8 cellular contexts compared by ENCODE assay signal in the genomic region with DNA sequence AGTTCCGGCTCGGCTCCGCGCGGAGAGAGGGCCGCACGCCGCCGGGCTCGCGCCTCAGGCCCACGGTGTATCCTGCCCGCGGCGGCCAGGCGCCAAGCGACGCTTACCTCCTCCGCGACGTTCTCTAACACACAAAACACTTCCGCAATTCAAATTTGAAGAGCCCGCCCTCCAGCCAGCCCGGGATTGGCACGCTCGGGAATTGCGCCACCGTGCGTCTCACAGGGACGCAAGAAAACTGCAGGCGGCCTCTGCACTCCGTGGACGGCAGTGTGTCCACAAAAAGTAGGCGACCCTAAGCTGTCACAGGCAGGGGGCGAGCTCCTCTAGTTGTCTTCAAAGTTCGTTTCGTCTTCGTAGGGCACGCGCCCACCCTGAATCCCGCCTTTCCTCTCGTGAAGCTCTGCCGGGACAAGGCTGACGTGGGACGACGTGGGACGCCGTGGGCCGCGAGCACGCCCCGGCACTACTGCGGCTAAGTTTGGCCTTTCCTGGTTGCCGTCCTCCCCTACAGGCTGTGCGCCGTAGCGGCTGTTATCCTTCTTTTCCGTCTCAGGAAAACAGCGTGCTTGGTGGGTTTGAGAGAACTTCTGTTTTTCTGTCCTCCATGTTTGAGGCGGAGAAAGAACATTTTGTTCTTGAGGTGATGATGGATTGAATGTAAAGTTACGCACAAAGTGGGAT. TPM values are rescaled to one million over a fixed set of nuclear protein-coding genes. Genes with fewer than 3 reads are reported as not detected.
A peak's percentile ranks its signal among the peaks of the same experiment; 100 is the strongest.
DNase-seq lines count a peak whose midpoint lies in the region; TF ChIP-seq lines count a peak whose summit lies in the region.

A gene (minus strand): TSS at position 133 of the 684 bp plus-strand sequence. CDS start 5,916 bp downstream, outside the sequence.

- H3F3A ChIP-seq in MM.1S (ENCODE audit: insufficient read depth, low read length) (peaks cover 7% of the 10 kb centered on the region; the same call in 1 of the 2 replicates), neural cell (ENCODE audit: insufficient read depth, low read length, poor library complexity, severe bottlenecking) (no peaks in the 10 kb centered on the region)

- peak; percentile 51 for TF ChIP-seq RAD21 in neural cell (conservative IDR thresholded peaks at IDR 0.05)

- TF ChIP-seq CTCF in MM.1S (IDR thresholded peaks at IDR 0.05; ENCODE audit: low read length) (peak; percentile 55), fibroblast of villous mesenchyme (IDR thresholded peaks at IDR 0.05; ENCODE audit: insufficient read depth, low read depth, low read length) (peak; percentile 43), neural cell (IDR thresholded peaks at IDR 0.05; ENCODE audit: poor library complexity, severe bottlenecking) (peak; percentile 93), stomach (IDR thresholded peaks at IDR 0.05) (peak in 5 of 7 experiments; percentile 66 to 75 (median 71))

- H3K4me2 ChIP-seq in MM.1S (ENCODE audit: low read depth, low read length) (peak within 1 kb of the TSS; percentile 63), neural cell (ENCODE audit: low read length) (peak within 1 kb of the TSS; percentile 70)

- H3K4me3 ChIP-seq in MM.1S (ENCODE audit: low read length) (peak within 1 kb of the TSS; percentile 76), fibroblast of villous mesenchyme (ENCODE audit: low read depth, low read length) (peak within 1 kb of the TSS; percentile 85), neural cell (ENCODE audit: low read length) (peak within 1 kb of the TSS; percentile 92), stomach (peak within 1 kb of the TSS; percentile 64 to 74 (median 70))

- DNase-seq in GF-D8 (lab: John Stamatoyannopoulos, UW), result peak; percentile 90
- DNase-seq in HCEC 1CT, result peak; percentile 98
- peak; percentile 92 for DNase-seq in MM.1S
- peak; percentile 84 for DNase-seq in SIG-M5 (lab: John Stamatoyannopoulos, UW)
- DNase-seq in activated gamma-delta T cell (lab: John Stamatoyannopoulos, UW), result peak; percentile 77
- peak; percentile 99 for DNase-seq in fibroblast of villous mesenchyme (ENCODE audit: low read depth)
- peak; percentile 96 for DNase-seq in stomach

- peak within 1 kb of the TSS; percentile 85 for H3K27ac ChIP-seq in MM.1S (ENCODE audit: low read length)
- H3K27ac ChIP-seq in neural cell (ENCODE audit: low read length), result no peak within 1 kb of the TSS
- peak within 1 kb of the TSS; percentile 90 to 94 (median 92) for H3K27ac ChIP-seq in stomach

- H3K27me3 ChIP-seq in MM.1S (replicated peaks; ENCODE audit: insufficient read depth, low read length), result no peaks in the 10 kb centered on the region
- no peaks in the 10 kb centered on the region for H3K27me3 ChIP-seq in neural cell (ENCODE audit: insufficient read depth, low read depth, low read length)
- H3K27me3 ChIP-seq in stomach, result no peaks in the 10 kb centered on the region

- peak within 1 kb of the TSS; percentile 61 for H2AFZ ChIP-seq in MM.1S (ENCODE audit: low read length)
- peak within 1 kb of the TSS; percentile 65 for H2AFZ ChIP-seq in neural cell (ENCODE audit: low read depth, low read length)

- TF ChIP-seq EP300 in neural cell (conservative IDR thresholded peaks at IDR 0.05; ENCODE audit: poor library complexity, severe bottlenecking) (no peak), stomach (IDR thresholded peaks at IDR 0.05) (peak; percentile 68)

- H4K20me1 ChIP-seq in MM.1S (ENCODE audit: insufficient read depth, low read length), result no peaks in the 10 kb centered on the region
- H4K20me1 ChIP-seq in neural cell (ENCODE audit: insufficient read depth), result no peaks in the 10 kb centered on the region

- H3K36me3 ChIP-seq in MM.1S (replicated peaks; ENCODE audit: insufficient read depth, low read length) (no peaks in the 10 kb centered on the region), neural cell (ENCODE audit: insufficient read depth, low read length) (no peaks in the 10 kb centered on the region), stomach (no peaks in the 10 kb centered on the region)

- intact Hi-C loops in stomach (cut with DNase I; ENCODE audit: low total_unique reads), result no loop called here

- H3K9ac ChIP-seq in MM.1S (ENCODE audit: low read length) (peak within 1 kb of the TSS; percentile 78), neural cell (ENCODE audit: low read length) (peak within 1 kb of the TSS; percentile 36)

- peaks cover 7% of the 10 kb centered on the region for H3K4me1 ChIP-seq in MM.1S (ENCODE audit: low read length)
- peaks cover 8 to 46% (median 31%) of the 10 kb centered on the region in 4 donors for H3K4me1 ChIP-seq in stomach

- no peaks in the 10 kb centered on the region for H3K9me2 ChIP-seq in MM.1S (replicated peaks; ENCODE audit: insufficient read depth, low read length)
- no peaks in the 10 kb centered on the region for H3K9me2 ChIP-seq in neural cell (ENCODE audit: insufficient read depth, low read length)

- H3K79me2 ChIP-seq in MM.1S (ENCODE audit: low read length) (peaks cover 45% of the 10 kb centered on the region), neural cell (replicated peaks; ENCODE audit: insufficient read depth, low read length) (peaks cover 35% of the 10 kb centered on the region)

- WGBS in stomach, 5 donors, result 0 to 2% (median 1%) methylated on average over 32 to 61 of the region's 61 CpGs

- TF ChIP-seq POLR2A in stomach (IDR thresholded peaks at IDR 0.05), result no peak

- H3K9me3 ChIP-seq in MM.1S (replicated peaks; ENCODE audit: insufficient read depth, low read length) (no peaks in the 10 kb centered on the region), neural cell (ENCODE audit: low read length) (peaks cover under 1% of the 10 kb centered on the region), stomach (peaks cover 0 to 10% (median 3%) of the 10 kb centered on the region in 4 donors)

TF ChIP-seq in neural cell, 6 proteins besides CTCF, POLR2A, EP300 and RAD21:
- TF ChIP-seq TAF1 (IDR thresholded peaks at IDR 0.05; ENCODE audit: low read depth), result no peak
- no peak for TF ChIP-seq EZH2 (IDR thresholded peaks at IDR 0.05; ENCODE audit: borderline replicate concordance, insufficient read depth, low read length, poor library complexity, severe bottlenecking)
- TF ChIP-seq, protein P1, sequence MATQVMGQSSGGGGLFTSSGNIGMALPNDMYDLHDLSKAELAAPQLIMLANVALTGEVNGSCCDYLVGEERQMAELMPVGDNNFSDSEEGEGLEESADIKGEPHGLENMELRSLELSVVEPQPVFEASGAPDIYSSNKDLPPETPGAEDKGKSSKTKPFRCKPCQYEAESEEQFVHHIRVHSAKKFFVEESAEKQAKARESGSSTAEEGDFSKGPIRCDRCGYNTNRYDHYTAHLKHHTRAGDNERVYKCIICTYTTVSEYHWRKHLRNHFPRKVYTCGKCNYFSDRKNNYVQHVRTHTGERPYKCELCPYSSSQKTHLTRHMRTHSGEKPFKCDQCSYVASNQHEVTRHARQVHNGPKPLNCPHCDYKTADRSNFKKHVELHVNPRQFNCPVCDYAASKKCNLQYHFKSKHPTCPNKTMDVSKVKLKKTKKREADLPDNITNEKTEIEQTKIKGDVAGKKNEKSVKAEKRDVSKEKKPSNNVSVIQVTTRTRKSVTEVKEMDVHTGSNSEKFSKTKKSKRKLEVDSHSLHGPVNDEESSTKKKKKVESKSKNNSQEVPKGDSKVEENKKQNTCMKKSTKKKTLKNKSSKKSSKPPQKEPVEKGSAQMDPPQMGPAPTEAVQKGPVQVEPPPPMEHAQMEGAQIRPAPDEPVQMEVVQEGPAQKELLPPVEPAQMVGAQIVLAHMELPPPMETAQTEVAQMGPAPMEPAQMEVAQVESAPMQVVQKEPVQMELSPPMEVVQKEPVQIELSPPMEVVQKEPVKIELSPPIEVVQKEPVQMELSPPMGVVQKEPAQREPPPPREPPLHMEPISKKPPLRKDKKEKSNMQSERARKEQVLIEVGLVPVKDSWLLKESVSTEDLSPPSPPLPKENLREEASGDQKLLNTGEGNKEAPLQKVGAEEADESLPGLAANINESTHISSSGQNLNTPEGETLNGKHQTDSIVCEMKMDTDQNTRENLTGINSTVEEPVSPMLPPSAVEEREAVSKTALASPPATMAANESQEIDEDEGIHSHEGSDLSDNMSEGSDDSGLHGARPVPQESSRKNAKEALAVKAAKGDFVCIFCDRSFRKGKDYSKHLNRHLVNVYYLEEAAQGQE (IDR thresholded peaks at IDR 0.05; ENCODE audit: borderline replicate concordance), result no peak
- peak; percentile 27 for TF ChIP-seq POLR2AphosphoS5 (IDR thresholded peaks at IDR 0.05)
- TF ChIP-seq SMC3 (conservative IDR thresholded peaks at IDR 0.05; ENCODE audit: poor library complexity), result peak; percentile 65
- TF ChIP-seq MXI1 (conservative IDR thresholded peaks at IDR 0.05; ENCODE audit: poor library complexity, severe bottlenecking), result peak; percentile 98

RNA-seq across cellular contexts. Expression of the gene that starts here (rescaled TPM):
- total RNA-seq in fibroblast of villous mesenchyme (30.3 and 40.6 TPM in 2 replicates), stomach (10 to 100 TPM; 10.7 to 67.7 (median 44.2) TPM)
- polyA plus RNA-seq in neural cell (1.2 and 5.3 TPM in 2 replicates), stomach (1 to 10 TPM; 4.4 to 6.1 (median 5.0) TPM)
- polyA minus RNA-seq in neural cell, result 3.9 and 5.7 TPM in 2 replicates

Comparison
In these comparisons a context has a peak if more than half of its experiments do, and no peak if none do; other contexts are left out.
1. CTCF ChIP-seq: peak in every context shown above with its lines; median percentile 93 in neural cell; 71 in stomach; 55 in MM.1S; 43 in fibroblast of villous mesenchyme.